In the genomic region with DNA sequence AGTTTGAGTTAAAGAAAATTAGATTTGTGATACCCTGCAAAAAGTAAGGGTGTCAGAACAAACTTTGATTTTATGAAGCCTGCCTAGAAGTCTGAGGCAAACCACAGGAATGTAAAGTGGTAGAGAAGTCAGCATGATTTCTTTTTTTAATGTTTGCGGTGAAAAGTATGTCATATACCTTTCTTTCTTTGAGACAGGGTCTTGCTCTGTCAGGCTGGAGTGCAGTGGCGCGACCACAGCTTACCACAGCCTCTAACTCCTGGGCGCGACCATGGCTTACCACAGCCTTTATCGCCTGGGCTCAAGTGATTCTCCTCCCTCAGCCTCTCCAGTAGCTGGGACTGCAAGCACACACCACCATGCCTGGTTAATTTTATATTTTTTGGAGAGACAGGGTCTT, we compare ENCODE assay signal across 15 cellular contexts. TPM values are rescaled to one million over a fixed set of nuclear protein-coding genes. Genes with fewer than 3 reads are reported as not detected.
A peak's percentile ranks its signal among the peaks of the same experiment; 100 is the strongest.
DNase-seq lines count a peak whose midpoint lies in the region; ATAC-seq, FAIRE-seq and TF ChIP-seq lines count a peak whose summit lies in the region.
"Had no signal": no experiment of that assay in that cellular context is flagged by ENCODE, and none has a peak within 500 bp of the region (broad histone marks: within the 10 kb centered on the region; RNA-seq: fewer than 3 reads in every experiment).

No MANE protein-coding gene starts in this region.

- no peak for FAIRE-seq in GM12891 (lab: Jason Lieb, UNC)

- peaks cover 0 to 10% of the 10 kb centered on the region in 2 donors for H3K4me1 ChIP-seq in ascending aorta

- no peak for TF ChIP-seq CTCF in AG10803 (conservative IDR thresholded peaks at IDR 0.05; ENCODE audit: low read length)
- TF ChIP-seq CTCF in coronary artery (IDR thresholded peaks at IDR 0.05), result no peak
- TF ChIP-seq CTCF in ascending aorta (IDR thresholded peaks at IDR 0.05), result no peak

- H3K27ac ChIP-seq in coronary artery (no peak overlapping the region), ascending aorta (no peak overlapping the region)
- H3K27ac ChIP-seq: esophagus squamous epithelium, HL-60 had no signal

- H3K4me3 ChIP-seq in AG10803 (ENCODE audit: low read length) (no peak overlapping the region), coronary artery (no peak overlapping the region), ascending aorta (no peak overlapping the region)
- H3K4me3 ChIP-seq: esophagus squamous epithelium, HAP-1 had no signal

- TF ChIP-seq POLR2A in GM12891 (IDR thresholded peaks at IDR 0.05; ENCODE audit: low read depth, low read length), result no peak

- H3K27me3 ChIP-seq in ascending aorta, result no peaks in the 10 kb centered on the region
- H3K27me3 ChIP-seq: esophagus squamous epithelium had no signal

- peaks cover 16 to 32% of the 10 kb centered on the region in 2 donors for H3K36me3 ChIP-seq in ascending aorta

- no peaks in the 10 kb centered on the region for H3K9me3 ChIP-seq in ascending aorta
- H3K9me3 ChIP-seq: esophagus squamous epithelium, HAP-1 had no signal

- no peak for ATAC-seq in HG02981 (IDR thresholded peaks at IDR 0.05; ENCODE audit: unreplicated experiment)
- ATAC-seq: left ventricle myocardium superior had no signal

- intact Hi-C loops in ascending aorta (cut with DNase I), result no loop called here

- DNase-seq in AG10803 (ENCODE audit: low read depth), result peak; percentile 11
- no peak for DNase-seq in GM12891 (ENCODE audit: insufficient read length, low spot score)
- peak; percentile 37 for DNase-seq in SW480 (ENCODE audit: low spot score)
- peak; percentile 19 for DNase-seq in fibroblast of peridontal ligament (ENCODE audit: extremely low read depth)
- no peak for DNase-seq in coronary artery (ENCODE audit: low spot score)
- no peak for DNase-seq in ascending aorta (ENCODE audit: low spot score in 2 of 2)
- DNase-seq in foreskin melanocyte, result no peak
- DNase-seq: amniotic stem cell, COR-L47, esophagus squamous epithelium, left ventricle myocardium superior, retina had no signal

TF ChIP-seq in GM12891, 5 proteins besides CTCF, POLR2A, EP300 and RAD21:
- TF ChIP-seq POLR2AphosphoS5 (IDR thresholded peaks at IDR 0.05; ENCODE audit: low read depth, low read length) (no peak), TAF1 (IDR thresholded peaks at IDR 0.05; ENCODE audit: low read depth, low read length) (no peak), PAX5 (IDR thresholded peaks at IDR 0.05; ENCODE audit: insufficient read depth, low read length, severe bottlenecking) (peak; percentile 10), SPI1 (IDR thresholded peaks at IDR 0.05; ENCODE audit: low read depth, low read length) (no peak), POU2F2 (IDR thresholded peaks at IDR 0.05; ENCODE audit: low read depth, low read length) (no peak)

RNA-seq across cellular contexts. Expression of gene API5, which starts 4.7 kb away (rescaled TPM):
- polyA plus RNA-seq in GM12891 (2012; ENCODE audit: low read depth, missing spikeins), result 55.8 TPM
- total RNA-seq in ascending aorta, result 21.0 TPM

RNA-seq across cellular contexts. Expression of gene TTC17, which starts 42.3 kb away (rescaled TPM):
- polyA plus RNA-seq in GM12891 (2012; ENCODE audit: low read depth, missing spikeins), result 27.8 TPM
- 60.3 TPM for total RNA-seq in ascending aorta

Comparison
In these comparisons a context has a peak if more than half of its experiments do, and no peak if none do; other contexts are left out.
1. DNase-seq: peak in AG10803 (single experiment), SW480 (single experiment) and fibroblast of peridontal ligament (single experiment); none in GM12891 (single experiment), coronary artery (single experiment), ascending aorta (0 of 2) and foreskin melanocyte (single experiment).